ENCODE assay signal across 23 cellular contexts in genomic region chr10:101285093-101285463, GRCh38. TPM values are rescaled to one million over a fixed set of nuclear protein-coding genes. Genes with fewer than 3 reads are reported as not detected.
"Had no signal": no experiment of that assay in that cellular context is flagged by ENCODE, and none has a peak within 500 bp of the region (broad histone marks: within the 10 kb centered on the region; RNA-seq: fewer than 3 reads in every experiment).

No MANE protein-coding gene starts in this region.

- H3K4me3 Mint-ChIP-seq: activated T-cell treated with anti-CD3 and anti-CD28 coated beads, Interleukin-2, amount 50 U/mL, for 4 hours; stimulated activated effector memory CD8-positive, alpha-beta T cell treated with anti-CD3 and anti-CD28 coated beads, Interleukin-12 subunit alpha, Interleukin-12 subunit beta, amount 100 ng/mL, for 72 hours had no signal

- H3K4me3 ChIP-seq: mucosa of descending colon had no signal

- DNase-seq: activated CD4-positive, alpha-beta T cell treated with anti-CD3 and anti-CD28 coated beads, Interleukin-2, amount 50 U/mL, for 1 hour; activated CD4-positive, CD25-positive, alpha-beta regulatory T cell treated with anti-CD3 and anti-CD28 coated beads, Interleukin-2, amount 50 U/mL, for 72 hours; activated CD8-positive, alpha-beta memory T cell treated with anti-CD3 and anti-CD28 coated beads, Interleukin-2, amount 50 U/mL, for 4 hours; activated naive CD4-positive, alpha-beta T cell treated with anti-CD3 and anti-CD28 coated beads, Interleukin-2, amount 50 U/mL, for 16 hours; activated T-cell treated with anti-CD3 and anti-CD28 coated beads, Interleukin-2, amount 50 U/mL, for 4 hours; aorta; foreskin melanocyte; mesenchymal stem cell; mucosa of descending colon; naive B cell; stimulated activated CD4-positive, alpha-beta T cell treated with anti-CD3 and anti-CD28 coated beads, Interleukin-4, amount 100 ng/mL, for 1 hour; T1000; upper lobe of left lung had no signal

- ATAC-seq: mucosa of descending colon; sciatic nerve; stimulated activated effector memory CD8-positive, alpha-beta T cell treated with anti-CD3 and anti-CD28 coated beads, Interleukin-12 subunit alpha, Interleukin-12 subunit beta, amount 100 ng/mL, for 72 hours had no signal

- H3K4me1 ChIP-seq: breast epithelium, parathyroid adenoma had no signal

- FAIRE-seq: endometrium had no signal

- H3K36me3 Mint-ChIP-seq: stimulated activated effector memory CD8-positive, alpha-beta T cell treated with anti-CD3 and anti-CD28 coated beads, Interleukin-12 subunit alpha, Interleukin-12 subunit beta, amount 100 ng/mL, for 72 hours had no signal

- H3K9ac ChIP-seq: parathyroid adenoma had no signal

- H3K9me3 Mint-ChIP-seq: activated T-cell treated with anti-CD3 and anti-CD28 coated beads, Interleukin-2, amount 50 U/mL, for 4 hours; stimulated activated effector memory CD8-positive, alpha-beta T cell treated with anti-CD3 and anti-CD28 coated beads, Interleukin-12 subunit alpha, Interleukin-12 subunit beta, amount 100 ng/mL, for 72 hours had no signal

- H3K9me3 ChIP-seq: breast epithelium, mucosa of descending colon, neutrophil, thoracic aorta, upper lobe of left lung had no signal

- H3K27ac ChIP-seq: breast epithelium, coronary artery, neutrophil, parathyroid adenoma, thoracic aorta, upper lobe of left lung had no signal

- H3K79me2 ChIP-seq: parathyroid adenoma had no signal

- H3K27ac Mint-ChIP-seq: naive B cell; stimulated activated effector memory CD8-positive, alpha-beta T cell treated with anti-CD3 and anti-CD28 coated beads, Interleukin-12 subunit alpha, Interleukin-12 subunit beta, amount 100 ng/mL, for 72 hours had no signal

- H3K36me3 ChIP-seq: breast epithelium, neutrophil, thoracic aorta, upper lobe of left lung had no signal

RNA-seq across cellular contexts. Expression of gene LBX1, which starts 55.8 kb away (rescaled TPM):
- total RNA-seq: activated T-cell treated with anti-CD3 and anti-CD28 coated beads, Interleukin-2, amount 50 U/mL, for 4 hours; aorta; breast epithelium; liver; mucosa of descending colon; sciatic nerve; smooth muscle cell; thoracic aorta had no signal
- polyA plus RNA-seq: aorta, liver, smooth muscle cell had no signal
